In the genomic region with DNA sequence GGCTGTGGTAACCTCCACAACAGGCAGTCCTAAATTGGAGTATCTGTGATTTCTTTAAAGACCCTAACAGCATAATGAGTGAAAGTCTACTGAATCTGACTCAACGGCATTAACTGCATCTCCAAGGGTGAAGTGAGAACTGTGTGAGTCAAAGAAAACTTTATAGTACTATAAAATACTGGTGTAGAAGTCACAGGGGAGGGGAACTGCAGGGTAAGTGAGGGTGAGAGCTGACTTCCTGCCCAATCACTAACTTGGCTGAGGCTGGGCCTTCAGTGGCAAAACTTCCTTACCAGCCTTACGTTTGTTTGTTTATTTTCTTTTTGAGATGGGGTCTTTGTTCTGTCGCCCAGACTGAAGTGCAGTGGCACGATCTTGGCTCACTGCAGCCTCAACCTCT, we compare ENCODE assay signal across 19 cellular contexts.
A peak's percentile ranks its signal among the peaks of the same experiment; 100 is the strongest.
DNase-seq lines count a peak whose midpoint lies in the region; ATAC-seq, FAIRE-seq and TF ChIP-seq lines count a peak whose summit lies in the region.
"Had no signal": no experiment of that assay in that cellular context is flagged by ENCODE, and none has a peak within 500 bp of the region (broad histone marks: within the 10 kb centered on the region; RNA-seq: fewer than 3 reads in every experiment).

No MANE protein-coding gene starts in this region.

- TF ChIP-seq EP300 in upper lobe of left lung (IDR thresholded peaks at IDR 0.05): no peak

- H3K9me3 ChIP-seq in mucosa of rectum (ENCODE audit: control insufficient read depth in 2 of 2, low read length in 2 of 2) (no peaks in the 10 kb centered on the region), upper lobe of left lung (no peaks in the 10 kb centered on the region)
- H3K9me3 ChIP-seq: SJSA1 had no signal

- ATAC-seq in left lobe of liver: no peak
- no peak for ATAC-seq in upper lobe of left lung (ENCODE audit: low FRiP score in 2 of 2)

- no peak for TF ChIP-seq CTCF in upper lobe of left lung (IDR thresholded peaks at IDR 0.05)

- TF ChIP-seq POLR2A in upper lobe of left lung (IDR thresholded peaks at IDR 0.05): no peak

- H3K4me3 ChIP-seq in mucosa of rectum (ENCODE audit: low read length in 2 of 2) (no peak overlapping the region), upper lobe of left lung (no peak overlapping the region)
- H3K4me3 ChIP-seq: SJSA1 had no signal

- peaks cover 4 to 18% of the 10 kb centered on the region in 2 donors for H3K4me1 ChIP-seq in mucosa of rectum (ENCODE audit: control insufficient read depth in 2 of 2, insufficient read depth in 2 of 2, low read length in 2 of 2)
- H3K4me1 ChIP-seq in upper lobe of left lung: no peaks in the 10 kb centered on the region
- H3K4me1 ChIP-seq: SJSA1 had no signal

- H3K36me3 ChIP-seq in mucosa of rectum (ENCODE audit: control insufficient read depth in 2 of 2, insufficient read depth in 2 of 2, low read length in 2 of 2) (no peaks in the 10 kb centered on the region), upper lobe of left lung (no peaks in the 10 kb centered on the region)
- H3K36me3 ChIP-seq: SJSA1 had no signal

- DNase-seq in Daoy (ENCODE audit: low read depth): peak; percentile 14
- peak; percentile 27 for DNase-seq in HT1080 (ENCODE audit: low read depth)
- DNase-seq in HUDEP-2 (lab: John Stamatoyannopoulos, UW; ENCODE audit: unreplicated experiment in 76 of 76): no peak
- no peak for DNase-seq in left lobe of liver (ENCODE audit: low spot score)
- no peak for DNase-seq in Kasumi-1 (lab: John Stamatoyannopoulos, UW)
- DNase-seq in upper lobe of left lung: no peak
- DNase-seq: AML-193; Calu3; CD4-positive, CD25-positive, alpha-beta regulatory T cell; MM.1S; NCI-H1105; NCI-H187; NCI-H2171; NCI-H82; SW 1271 had no signal

- no peak overlapping the region for H3K9ac ChIP-seq in mucosa of rectum (ENCODE audit: low read depth in 1 of 2, low read length in 2 of 2)

- no peaks in the 10 kb centered on the region for H3K27me3 ChIP-seq in mucosa of rectum (ENCODE audit: control insufficient read depth in 2 of 2, insufficient read depth in 2 of 2, low read length in 2 of 2)
- no peaks in the 10 kb centered on the region for H3K27me3 ChIP-seq in upper lobe of left lung
- H3K27me3 ChIP-seq: SJSA1 had no signal

- H3K27ac ChIP-seq in mucosa of rectum (ENCODE audit: low read depth in 2 of 2, low read length in 2 of 2) (peak overlapping the region; percentile 63 to 72), upper lobe of left lung (no peak overlapping the region)
- H3K27ac ChIP-seq: SJSA1 had no signal

- 68 to 74% methylated on average over 4 of the region's 4 CpGs for WGBS in upper lobe of left lung, 2 donors

- peak; percentile 18 for FAIRE-seq in colon (lab: Jason Lieb, UNC)
- FAIRE-seq: H1 had no signal

Comparison
In these comparisons a context has a peak if more than half of its experiments do, and no peak if none do; other contexts are left out.
1. DNase-seq: peak in Daoy (single experiment) and HT1080 (single experiment); none in HUDEP-2 (0 of 76), left lobe of liver (single experiment), Kasumi-1 (0 of 2) and upper lobe of left lung (0 of 2).
2. H3K27ac ChIP-seq: peak in mucosa of rectum (2 of 2); none in upper lobe of left lung (0 of 4).